ENCODE assay signal across 14 cellular contexts in the genomic region with DNA sequence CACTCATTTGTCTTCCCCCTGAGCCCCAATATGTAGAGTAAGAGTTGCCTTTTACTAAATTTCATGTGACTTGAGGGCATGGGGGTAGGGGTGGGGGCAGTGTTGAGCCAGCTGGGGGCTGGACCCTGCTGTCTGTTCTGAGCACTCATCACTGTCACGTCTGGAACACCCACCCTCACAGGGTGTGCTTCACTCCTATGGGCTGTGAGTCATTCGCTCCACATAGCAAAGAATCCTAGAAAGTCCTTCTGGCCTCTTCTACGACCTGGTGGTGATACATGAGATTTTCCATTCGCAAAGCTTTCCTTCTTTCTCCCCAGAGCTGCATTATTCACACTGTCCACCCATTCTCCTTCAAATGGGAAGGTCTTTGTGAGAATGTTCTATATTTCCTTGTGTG. TPM values are rescaled to one million over a fixed set of nuclear protein-coding genes. Genes with fewer than 3 reads are reported as not detected.
DNase-seq lines count a peak whose midpoint lies in the region; ATAC-seq, FAIRE-seq and TF ChIP-seq lines count a peak whose summit lies in the region.
"Had no signal": no experiment of that assay in that cellular context is flagged by ENCODE, and none has a peak within 500 bp of the region (broad histone marks: within the 10 kb centered on the region; RNA-seq: fewer than 3 reads in every experiment).

No MANE protein-coding gene starts in this region.

- no peaks in the 10 kb centered on the region for H3K36me3 Mint-ChIP-seq in activated T-helper 17 cell treated with anti-CD3 and anti-CD28 coated beads, Interleukin-2, amount 50 U/mL, for 72 hours (ENCODE audit: low read depth)
- H3K36me3 Mint-ChIP-seq: CD8-positive, alpha-beta T cell; T-cell had no signal

- TF ChIP-seq POLR2A in GM12891 (IDR thresholded peaks at IDR 0.05; ENCODE audit: low read depth, low read length): no peak

- no peak overlapping the region for H3K27ac Mint-ChIP-seq in activated T-helper 17 cell treated with anti-CD3 and anti-CD28 coated beads, Interleukin-2, amount 50 U/mL, for 72 hours
- H3K27ac Mint-ChIP-seq: CD8-positive, alpha-beta T cell; IgD-negative memory B cell had no signal

- no peaks in the 10 kb centered on the region for H3K9me3 Mint-ChIP-seq in activated T-helper 17 cell treated with anti-CD3 and anti-CD28 coated beads, Interleukin-2, amount 50 U/mL, for 72 hours
- H3K9me3 Mint-ChIP-seq: CD8-positive, alpha-beta T cell; IgD-negative memory B cell; T-cell had no signal

- H3K4me3 Mint-ChIP-seq in activated T-helper 17 cell treated with anti-CD3 and anti-CD28 coated beads, Interleukin-2, amount 50 U/mL, for 72 hours: no peak overlapping the region
- H3K4me3 Mint-ChIP-seq: CD8-positive, alpha-beta T cell; IgD-negative memory B cell; T-cell had no signal

- peaks cover 4% of the 10 kb centered on the region for H3K4me1 Mint-ChIP-seq in activated T-helper 17 cell treated with anti-CD3 and anti-CD28 coated beads, Interleukin-2, amount 50 U/mL, for 72 hours
- H3K4me1 Mint-ChIP-seq: IgD-negative memory B cell, T-cell had no signal

- no peak for FAIRE-seq in GM12891 (lab: Jason Lieb, UNC)

- H3K27me3 Mint-ChIP-seq in activated T-helper 17 cell treated with anti-CD3 and anti-CD28 coated beads, Interleukin-2, amount 50 U/mL, for 72 hours: peaks cover 16% of the 10 kb centered on the region

- peak; percentile 43 for DNase-seq in A172 (ENCODE audit: low spot score)
- peak; percentile 32 for DNase-seq in GM03348 (ENCODE audit: low spot score)
- peak; percentile 16 for DNase-seq in glomerular visceral epithelial cell (ENCODE audit: extremely low spot score)
- DNase-seq in GM12891 (ENCODE audit: insufficient read length, low spot score): no peak
- no peak for DNase-seq in hippocampal formation (lab: John Stamatoyannopoulos, UW)
- no peak for DNase-seq in activated effector memory CD4-positive, alpha-beta T cell treated with anti-CD3 and anti-CD28 coated beads, Interleukin-2, amount 50 U/mL, for 16 hours
- DNase-seq: activated CD8-positive, alpha-beta memory T cell treated with anti-CD3 and anti-CD28 coated beads for 24 hours; adrenal gland; CD8-positive, alpha-beta T cell; NCI-H1930; T-cell had no signal

- ATAC-seq in activated T-helper 17 cell treated with anti-CD3 and anti-CD28 coated beads, Interleukin-2, amount 50 U/mL, for 72 hours (replicated peaks): peak; percentile 80
- no peak for ATAC-seq in GM19467 (IDR thresholded peaks at IDR 0.05; ENCODE audit: unreplicated experiment)
- ATAC-seq: CD8-positive, alpha-beta T cell; T-cell had no signal

TF ChIP-seq in GM12891, 5 proteins besides CTCF, POLR2A, EP300 and RAD21:
- TF ChIP-seq POLR2AphosphoS5 (IDR thresholded peaks at IDR 0.05; ENCODE audit: low read depth, low read length): no peak
- TF ChIP-seq POU2F2 (IDR thresholded peaks at IDR 0.05; ENCODE audit: low read depth, low read length): no peak
- TF ChIP-seq PAX5 (IDR thresholded peaks at IDR 0.05; ENCODE audit: insufficient read depth, low read length, severe bottlenecking): no peak
- no peak for TF ChIP-seq SPI1 (IDR thresholded peaks at IDR 0.05; ENCODE audit: low read depth, low read length)
- TF ChIP-seq TAF1 (IDR thresholded peaks at IDR 0.05; ENCODE audit: low read depth, low read length): no peak

RNA-seq across cellular contexts. Expression of gene MGLL, which starts 43.6 kb away (rescaled TPM):
- 31.2 and 31.4 TPM in 2 replicates for total RNA-seq in A172 (2014; rRNA removed; shearing (Covaris generic))
- 1 to 10 TPM; 1.2 to 1.4 TPM for total RNA-seq in activated T-helper 17 cell treated with anti-CD3 and anti-CD28 coated beads, Interleukin-2, amount 50 U/mL, for 72 hours
- polyA plus RNA-seq in GM12891 (2012; ENCODE audit: low read depth, missing spikeins): 49.8 TPM

RNA-seq across cellular contexts. Expression of gene KBTBD12, which starts 49.1 kb away (rescaled TPM):
- not detected in 2 replicates for total RNA-seq in A172 (2014; rRNA removed; shearing (Covaris generic))
- not detected for total RNA-seq in activated T-helper 17 cell treated with anti-CD3 and anti-CD28 coated beads, Interleukin-2, amount 50 U/mL, for 72 hours
- 0.13 TPM for polyA plus RNA-seq in GM12891 (2012; ENCODE audit: low read depth, missing spikeins)
- total RNA-seq: CD8-positive, alpha-beta T cell; T-cell had no signal
- polyA plus RNA-seq: IgD-negative memory B cell had no signal

Comparison
In these comparisons a context has a peak if more than half of its experiments do, and no peak if none do; other contexts are left out.
1. DNase-seq: peak in A172 (single experiment), GM03348 (single experiment) and glomerular visceral epithelial cell (single experiment); none in GM12891 (single experiment), hippocampal formation (0 of 2) and activated effector memory CD4-positive, alpha-beta T cell treated with anti-CD3 and anti-CD28 coated beads, Interleukin-2, amount 50 U/mL, for 16 hours (single experiment).
2. RNA of gene MGLL, which starts 43.6 kb away (total RNA-seq): 31.2 to 31.4 TPM in A172; 1.2 to 1.4 TPM in activated T-helper 17 cell treated with anti-CD3 and anti-CD28 coated beads, Interleukin-2, amount 50 U/mL, for 72 hours; every median in the first group is over 10 times any median in the second.